ENCODE assay signal across 1 cellular context in genomic region chr14:30993071-30993470, GRCh38.
TF ChIP-seq lines count a peak whose summit lies in the region.

No MANE protein-coding gene starts in this region.

TF ChIP-seq in HepG2, 621 proteins besides CTCF, POLR2A, EP300 and RAD21 (continued from another document):
- no peak for TF ChIP-seq THYN1 (CRISPR knock-in tag; IDR thresholded peaks at IDR 0.05; ENCODE audit: borderline replicate concordance, low read depth)
- 0 out of 2 replicates have a peak, but pooled peaks have one; percentile 5 for TF ChIP-seq HOMEZ (CRISPR knock-in tag; IDR thresholded peaks at IDR 0.05; ENCODE audit: low read depth)
- TF ChIP-seq ZNF547 (CRISPR knock-in tag; IDR thresholded peaks at IDR 0.05), result no peak
- no peak for TF ChIP-seq FUBP1 (CRISPR knock-in tag; IDR thresholded peaks at IDR 0.05; ENCODE audit: borderline replicate concordance)
- no peak for TF ChIP-seq ETV6 (CRISPR knock-in tag; conservative IDR thresholded peaks at IDR 0.05)
- TF ChIP-seq LCORL (IDR thresholded peaks at IDR 0.05), result no peak
- no peak for TF ChIP-seq LCORL (CRISPR knock-in tag; IDR thresholded peaks at IDR 0.05)
